In the genomic region with DNA sequence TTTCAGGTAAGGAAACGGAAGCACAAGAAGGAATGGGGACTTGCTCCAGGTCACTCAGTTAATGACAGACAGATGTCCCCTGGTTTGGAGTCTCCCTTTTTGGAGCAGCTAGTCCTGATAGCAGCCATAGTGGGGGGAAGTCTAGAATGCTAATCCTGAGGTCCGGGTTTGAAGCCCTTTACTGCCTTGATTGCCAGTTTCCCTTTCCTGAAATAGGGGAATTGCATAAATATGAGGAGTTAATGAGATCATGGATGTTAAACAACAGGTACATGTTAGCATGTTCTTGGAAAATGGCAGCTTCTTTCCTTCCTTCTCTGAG, we compare ENCODE assay signal across 8 cellular contexts. TPM values are rescaled to one million over a fixed set of nuclear protein-coding genes. Genes with fewer than 3 reads are reported as not detected.
DNase-seq lines count a peak whose midpoint lies in the region; ATAC-seq and TF ChIP-seq lines count a peak whose summit lies in the region.

No MANE protein-coding gene starts in this region.

- TF ChIP-seq CTCF in BE2C (IDR thresholded peaks at IDR 0.05; ENCODE audit: low read depth, low read length) = no peak
- no peak for TF ChIP-seq CTCF in Loucy (conservative IDR thresholded peaks at IDR 0.05; ENCODE audit: low read length)
- TF ChIP-seq CTCF in natural killer cell (IDR thresholded peaks at IDR 0.05) = no peak

- H3K4me1 Mint-ChIP-seq in dendritic cell treated with granulocyte-macrophage colony-stimulating factor and Interleukin-4, amounts not matched to agents 40 ng/mL and 50 ng/mL, for 4 days (ENCODE audit: low read depth) = peaks cover 24% of the 10 kb centered on the region
- H3K4me1 Mint-ChIP-seq in natural killer cell = peaks cover 26 to 38% of the 10 kb centered on the region in 2 donors

- H3K9me3 ChIP-seq in BE2C (no peaks in the 10 kb centered on the region), Loucy (ENCODE audit: insufficient read depth, low read depth, low read length) (no peaks in the 10 kb centered on the region)

- peak overlapping the region; percentile 94 for H3K27ac Mint-ChIP-seq in dendritic cell treated with granulocyte-macrophage colony-stimulating factor and Interleukin-4, amounts not matched to agents 40 ng/mL and 50 ng/mL, for 4 days
- H3K27ac Mint-ChIP-seq in natural killer cell = peak overlapping the region; percentile 93 to 99

- H3K4me1 ChIP-seq in BE2C = no peaks in the 10 kb centered on the region
- peaks cover 16% of the 10 kb centered on the region for H3K4me1 ChIP-seq in Loucy (ENCODE audit: insufficient read depth, low read length, poor library complexity, severe bottlenecking)

- H3K79me2 ChIP-seq in Loucy (ENCODE audit: insufficient read depth, low read length) = peaks cover 17% of the 10 kb centered on the region

- no peaks in the 10 kb centered on the region for H3F3A ChIP-seq in Loucy (ENCODE audit: low read depth)

- DNase-seq in BE2C (no peak), natural killer cell (no peak), NCI-H226 (no peak), hepatic stellate cell (ENCODE audit: low spot score) (no peak)
- no peak for DNase-seq in activated CD4-positive, CD25-positive, alpha-beta regulatory T cell treated with anti-CD3 and anti-CD28 coated beads, Interleukin-2, amount 50 U/mL, for 72 hours

- ATAC-seq in natural killer cell (no peak), HG03108 (IDR thresholded peaks at IDR 0.05; ENCODE audit: unreplicated experiment) (no peak)

- intact Hi-C loops in dendritic cell treated with granulocyte-macrophage colony-stimulating factor and Interleukin-4, amounts not matched to agents 40 ng/mL and 50 ng/mL, for 4 days (cut with micrococcal nuclease) = loop anchor here (1.0 to 5.0 kb wide), 2 partner anchors 47 to 263 kb away; a partner anchor contains a TSS
- intact Hi-C loops in natural killer cell (cut with micrococcal nuclease) = loop anchor here (1.0 kb wide), 1 partner anchor 135 kb away; no protein-coding TSS in a partner anchor

- H3K27me3 ChIP-seq in BE2C = no peaks in the 10 kb centered on the region
- H3K27me3 ChIP-seq in Loucy (ENCODE audit: insufficient read depth, low read length, poor library complexity, severe bottlenecking) = no peaks in the 10 kb centered on the region

- no peaks in the 10 kb centered on the region for H3K9me2 ChIP-seq in Loucy (replicated peaks; ENCODE audit: low read depth, low read length)

- peaks cover 6% of the 10 kb centered on the region for H4K20me1 ChIP-seq in Loucy (ENCODE audit: insufficient read depth, low read length, poor library complexity, severe bottlenecking)

- H3K4me2 ChIP-seq in Loucy (ENCODE audit: low read depth, low read length, poor library complexity, severe bottlenecking) = peak overlapping the region; percentile 88

- H3K4me3 Mint-ChIP-seq in dendritic cell treated with granulocyte-macrophage colony-stimulating factor and Interleukin-4, amounts not matched to agents 40 ng/mL and 50 ng/mL, for 4 days = peak overlapping the region; percentile 98
- peak overlapping the region; percentile 95 for H3K4me3 Mint-ChIP-seq in natural killer cell

- peak overlapping the region; percentile 74 for H3K4me3 ChIP-seq in BE2C (ENCODE audit: low read depth, low read length)
- peak overlapping the region; percentile 93 for H3K4me3 ChIP-seq in Loucy (ENCODE audit: low read length, poor library complexity, severe bottlenecking)

- H2AFZ ChIP-seq in Loucy (ENCODE audit: low read length) = peak overlapping the region; percentile 89

- peaks cover 6% of the 10 kb centered on the region for H3K27me3 Mint-ChIP-seq in dendritic cell treated with granulocyte-macrophage colony-stimulating factor and Interleukin-4, amounts not matched to agents 40 ng/mL and 50 ng/mL, for 4 days
- no peaks in the 10 kb centered on the region for H3K27me3 Mint-ChIP-seq in natural killer cell (ENCODE audit: low read depth in 2 of 2)

- no peaks in the 10 kb centered on the region for H3K9me3 Mint-ChIP-seq in dendritic cell treated with granulocyte-macrophage colony-stimulating factor and Interleukin-4, amounts not matched to agents 40 ng/mL and 50 ng/mL, for 4 days
- H3K9me3 Mint-ChIP-seq in natural killer cell = no peaks in the 10 kb centered on the region

- peaks cover 12% of the 10 kb centered on the region for H3K36me3 Mint-ChIP-seq in dendritic cell treated with granulocyte-macrophage colony-stimulating factor and Interleukin-4, amounts not matched to agents 40 ng/mL and 50 ng/mL, for 4 days (ENCODE audit: low read depth)
- no peaks in the 10 kb centered on the region for H3K36me3 Mint-ChIP-seq in natural killer cell

- H3K9ac ChIP-seq in Loucy (ENCODE audit: low read depth, low read length, poor library complexity, severe bottlenecking) = peak overlapping the region; percentile 85

- H3K36me3 ChIP-seq in BE2C (0 out of 2 replicates have a peak, but pooled peaks cover under 1% of the 10 kb centered on the region), Loucy (ENCODE audit: insufficient read depth, low read length) (no peaks in the 10 kb centered on the region)

RNA-seq across cellular contexts. Expression of a gene that starts 0.3 kb away (rescaled TPM):
- 7.3 TPM for polyA plus RNA-seq in BE2C (2012; ENCODE audit: insufficient read depth, insufficient read length, low read depth)
- total RNA-seq in natural killer cell = 10 to 100 TPM; 17.2 to 22.9 (median 22.5) TPM

RNA-seq across cellular contexts. Expression of a gene that starts 46.5 kb away (rescaled TPM):
- polyA plus RNA-seq in BE2C (2012; ENCODE audit: insufficient read depth, insufficient read length, low read depth) = 76.5 TPM
- total RNA-seq in natural killer cell = 10 to 100 TPM; 70.1 to 89.6 (median 78.6) TPM
